In the genomic region with DNA sequence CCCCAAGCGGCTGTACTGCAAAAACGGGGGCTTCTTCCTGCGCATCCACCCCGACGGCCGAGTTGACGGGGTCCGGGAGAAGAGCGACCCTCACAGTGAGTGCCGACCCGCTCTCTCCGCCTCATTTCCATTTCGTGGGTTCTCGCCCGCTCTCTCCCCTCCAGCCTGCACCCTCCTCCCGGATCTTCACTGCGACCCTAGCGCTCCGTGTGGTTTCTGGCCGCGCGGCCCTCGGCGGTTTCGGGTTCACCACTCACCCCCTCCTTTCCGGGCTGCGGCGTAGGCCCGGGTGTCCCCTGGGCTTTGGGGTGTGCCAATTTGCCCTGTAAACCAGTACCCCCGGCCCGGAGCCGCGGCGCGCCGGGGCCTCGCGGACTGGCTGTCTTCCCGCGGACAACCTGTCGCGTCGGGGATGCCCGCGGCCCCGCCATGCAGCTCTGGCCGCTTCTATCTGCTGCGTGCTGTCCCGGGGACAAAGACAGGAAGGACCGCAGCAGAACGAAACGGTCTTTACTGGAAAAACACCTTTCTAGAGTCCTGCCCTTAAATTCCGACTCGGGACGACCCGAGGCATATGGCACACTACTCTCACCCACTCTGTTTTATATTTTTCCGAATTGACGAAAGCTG, we compare ENCODE assay signal across 1 cellular context.
TF ChIP-seq lines count a peak whose summit lies in the region.

No MANE protein-coding gene starts in this region.

TF ChIP-seq in HepG2, 621 proteins besides CTCF, POLR2A, EP300 and RAD21 (continued from another document and continues in another):
- TF ChIP-seq, protein P1, sequence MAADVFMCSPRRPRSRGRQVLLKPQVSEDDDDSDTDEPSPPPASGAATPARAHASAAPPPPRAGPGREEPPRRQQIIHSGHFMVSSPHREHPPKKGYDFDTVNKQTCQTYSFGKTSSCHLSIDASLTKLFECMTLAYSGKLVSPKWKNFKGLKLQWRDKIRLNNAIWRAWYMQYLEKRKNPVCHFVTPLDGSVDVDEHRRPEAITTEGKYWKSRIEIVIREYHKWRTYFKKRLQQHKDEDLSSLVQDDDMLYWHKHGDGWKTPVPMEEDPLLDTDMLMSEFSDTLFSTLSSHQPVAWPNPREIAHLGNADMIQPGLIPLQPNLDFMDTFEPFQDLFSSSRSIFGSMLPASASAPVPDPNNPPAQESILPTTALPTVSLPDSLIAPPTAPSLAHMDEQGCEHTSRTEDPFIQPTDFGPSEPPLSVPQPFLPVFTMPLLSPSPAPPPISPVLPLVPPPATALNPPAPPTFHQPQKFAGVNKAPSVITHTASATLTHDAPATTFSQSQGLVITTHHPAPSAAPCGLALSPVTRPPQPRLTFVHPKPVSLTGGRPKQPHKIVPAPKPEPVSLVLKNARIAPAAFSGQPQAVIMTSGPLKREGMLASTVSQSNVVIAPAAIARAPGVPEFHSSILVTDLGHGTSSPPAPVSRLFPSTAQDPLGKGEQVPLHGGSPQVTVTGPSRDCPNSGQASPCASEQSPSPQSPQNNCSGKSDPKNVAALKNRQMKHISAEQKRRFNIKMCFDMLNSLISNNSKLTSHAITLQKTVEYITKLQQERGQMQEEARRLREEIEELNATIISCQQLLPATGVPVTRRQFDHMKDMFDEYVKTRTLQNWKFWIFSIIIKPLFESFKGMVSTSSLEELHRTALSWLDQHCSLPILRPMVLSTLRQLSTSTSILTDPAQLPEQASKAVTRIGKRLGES (CRISPR knock-in tag; IDR thresholded peaks at IDR 0.05; ENCODE audit: borderline replicate concordance): no peak
- TF ChIP-seq ZNF747 (CRISPR knock-in tag; IDR thresholded peaks at IDR 0.05; ENCODE audit: borderline replicate concordance) (no peak), SMAD3 (CRISPR knock-in tag; IDR thresholded peaks at IDR 0.05) (no peak), LCORL (IDR thresholded peaks at IDR 0.05) (no peak), LCORL (CRISPR knock-in tag; IDR thresholded peaks at IDR 0.05) (0 out of 2 replicates have a peak, but pooled peaks have one; percentile 18), ZNF841 (CRISPR knock-in tag; IDR thresholded peaks at IDR 0.05; ENCODE audit: borderline replicate concordance) (no peak), YEATS2 (CRISPR knock-in tag; IDR thresholded peaks at IDR 0.05; ENCODE audit: borderline replicate concordance) (no peak), ZNF7 (CRISPR knock-in tag; IDR thresholded peaks at IDR 0.05) (no peak), CHCHD3 (CRISPR knock-in tag; IDR thresholded peaks at IDR 0.05) (no peak), ATF7 (IDR thresholded peaks at IDR 0.05) (no peak), ATF7 (CRISPR knock-in tag; IDR thresholded peaks at IDR 0.05) (no peak), SRF (IDR thresholded peaks at IDR 0.05; ENCODE audit: low read depth, low read length) (no peak), ZMAT3 (CRISPR knock-in tag; conservative IDR thresholded peaks at IDR 0.05) (0 out of 2 replicates have a peak, but pooled peaks have one; percentile 15), SRY (CRISPR knock-in tag; IDR thresholded peaks at IDR 0.05) (no peak), SNAI1 (CRISPR knock-in tag; IDR thresholded peaks at IDR 0.05; ENCODE audit: borderline replicate concordance) (no peak), RBAK (CRISPR knock-in tag; IDR thresholded peaks at IDR 0.05) (no peak), ZC3H4 (CRISPR knock-in tag; IDR thresholded peaks at IDR 0.05; ENCODE audit: borderline replicate concordance) (no peak), ZNF3 (CRISPR knock-in tag; IDR thresholded peaks at IDR 0.05) (no peak), ZNF225 (CRISPR knock-in tag; IDR thresholded peaks at IDR 0.05) (0 out of 2 replicates have a peak, but pooled peaks have one; percentile 44), PPARG (CRISPR knock-in tag; conservative IDR thresholded peaks at IDR 0.05) (no peak), ARNT2 (CRISPR knock-in tag; IDR thresholded peaks at IDR 0.05; ENCODE audit: low read depth) (no peak), PHF20 (CRISPR knock-in tag; IDR thresholded peaks at IDR 0.05) (no peak), ZFY (CRISPR knock-in tag; IDR thresholded peaks at IDR 0.05) (0 out of 2 replicates have a peak, but pooled peaks have one; percentile 20), PLRG1 (conservative IDR thresholded peaks at IDR 0.05) (no peak), ZNF496 (CRISPR knock-in tag; IDR thresholded peaks at IDR 0.05; ENCODE audit: insufficient replicate concordance) (no peak), ZNF879 (CRISPR knock-in tag; IDR thresholded peaks at IDR 0.05) (no peak), ETV5 (CRISPR knock-in tag; IDR thresholded peaks at IDR 0.05; ENCODE audit: borderline replicate concordance) (no peak), PCBP2 (optimal IDR thresholded peaks at IDR 0.05; ENCODE audit: low read depth, low read length, poor library complexity, severe bottlenecking) (no peak), NR2F1 (CRISPR knock-in tag; IDR thresholded peaks at IDR 0.05) (no peak), RXRA (CRISPR knock-in tag; IDR thresholded peaks at IDR 0.05) (no peak), HNRNPLL (IDR thresholded peaks at IDR 0.05; ENCODE audit: low read depth, low read length, poor library complexity, severe bottlenecking) (peak; percentile 31), HOXA9 (CRISPR knock-in tag; IDR thresholded peaks at IDR 0.05; ENCODE audit: borderline replicate concordance) (no peak), HNF4G (IDR thresholded peaks at IDR 0.05; ENCODE audit: borderline replicate concordance, low read depth, low read length) (no peak), HNF4G (CRISPR knock-in tag; IDR thresholded peaks at IDR 0.05; ENCODE audit: borderline replicate concordance, low read depth) (no peak), DPF2 (CRISPR knock-in tag; IDR thresholded peaks at IDR 0.05; ENCODE audit: borderline replicate concordance, low read depth) (no peak), MTF2 (CRISPR knock-in tag; IDR thresholded peaks at IDR 0.05; ENCODE audit: borderline replicate concordance) (peak; percentile 23; the same call in 1 of the 2 replicates), ATM (IDR thresholded peaks at IDR 0.05; ENCODE audit: borderline replicate concordance) (no peak), SP4 (CRISPR knock-in tag; IDR thresholded peaks at IDR 0.05) (no peak), RFX5 (IDR thresholded peaks at IDR 0.05; ENCODE audit: low read depth, low read length) (no peak), AGO2 (optimal IDR thresholded peaks at IDR 0.05; ENCODE audit: low read depth, low read length) (no peak), ZNF446 (CRISPR knock-in tag; IDR thresholded peaks at IDR 0.05) (no peak), ZNF256 (CRISPR knock-in tag; conservative IDR thresholded peaks at IDR 0.05) (no peak), KAT2B (IDR thresholded peaks at IDR 0.05; ENCODE audit: borderline replicate concordance, low read depth, low read length) (no peak), ADNP (CRISPR knock-in tag; IDR thresholded peaks at IDR 0.05) (no peak), MEIS2 (CRISPR knock-in tag; IDR thresholded peaks at IDR 0.05) (no peak)
- TF ChIP-seq, protein P2, sequence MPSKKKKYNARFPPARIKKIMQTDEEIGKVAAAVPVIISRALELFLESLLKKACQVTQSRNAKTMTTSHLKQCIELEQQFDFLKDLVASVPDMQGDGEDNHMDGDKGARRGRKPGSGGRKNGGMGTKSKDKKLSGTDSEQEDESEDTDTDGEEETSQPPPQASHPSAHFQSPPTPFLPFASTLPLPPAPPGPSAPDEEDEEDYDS (CRISPR knock-in tag; IDR thresholded peaks at IDR 0.05): no peak
- TF ChIP-seq, protein P3, sequence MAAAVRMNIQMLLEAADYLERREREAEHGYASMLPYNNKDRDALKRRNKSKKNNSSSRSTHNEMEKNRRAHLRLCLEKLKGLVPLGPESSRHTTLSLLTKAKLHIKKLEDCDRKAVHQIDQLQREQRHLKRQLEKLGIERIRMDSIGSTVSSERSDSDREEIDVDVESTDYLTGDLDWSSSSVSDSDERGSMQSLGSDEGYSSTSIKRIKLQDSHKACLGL (CRISPR knock-in tag; IDR thresholded peaks at IDR 0.05): no peak
- TF ChIP-seq, protein P4, sequence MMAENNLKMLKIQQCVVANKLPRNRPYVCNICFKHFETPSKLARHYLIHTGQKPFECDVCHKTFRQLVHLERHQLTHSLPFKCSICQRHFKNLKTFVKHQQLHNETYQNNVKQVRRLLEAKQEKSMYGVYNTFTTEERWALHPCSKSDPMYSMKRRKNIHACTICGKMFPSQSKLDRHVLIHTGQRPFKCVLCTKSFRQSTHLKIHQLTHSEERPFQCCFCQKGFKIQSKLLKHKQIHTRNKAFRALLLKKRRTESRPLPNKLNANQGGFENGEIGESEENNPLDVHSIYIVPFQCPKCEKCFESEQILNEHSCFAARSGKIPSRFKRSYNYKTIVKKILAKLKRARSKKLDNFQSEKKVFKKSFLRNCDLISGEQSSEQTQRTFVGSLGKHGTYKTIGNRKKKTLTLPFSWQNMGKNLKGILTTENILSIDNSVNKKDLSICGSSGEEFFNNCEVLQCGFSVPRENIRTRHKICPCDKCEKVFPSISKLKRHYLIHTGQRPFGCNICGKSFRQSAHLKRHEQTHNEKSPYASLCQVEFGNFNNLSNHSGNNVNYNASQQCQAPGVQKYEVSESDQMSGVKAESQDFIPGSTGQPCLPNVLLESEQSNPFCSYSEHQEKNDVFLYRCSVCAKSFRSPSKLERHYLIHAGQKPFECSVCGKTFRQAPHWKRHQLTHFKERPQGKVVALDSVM (CRISPR knock-in tag; IDR thresholded peaks at IDR 0.05): no peak
- TF ChIP-seq, protein P5, sequence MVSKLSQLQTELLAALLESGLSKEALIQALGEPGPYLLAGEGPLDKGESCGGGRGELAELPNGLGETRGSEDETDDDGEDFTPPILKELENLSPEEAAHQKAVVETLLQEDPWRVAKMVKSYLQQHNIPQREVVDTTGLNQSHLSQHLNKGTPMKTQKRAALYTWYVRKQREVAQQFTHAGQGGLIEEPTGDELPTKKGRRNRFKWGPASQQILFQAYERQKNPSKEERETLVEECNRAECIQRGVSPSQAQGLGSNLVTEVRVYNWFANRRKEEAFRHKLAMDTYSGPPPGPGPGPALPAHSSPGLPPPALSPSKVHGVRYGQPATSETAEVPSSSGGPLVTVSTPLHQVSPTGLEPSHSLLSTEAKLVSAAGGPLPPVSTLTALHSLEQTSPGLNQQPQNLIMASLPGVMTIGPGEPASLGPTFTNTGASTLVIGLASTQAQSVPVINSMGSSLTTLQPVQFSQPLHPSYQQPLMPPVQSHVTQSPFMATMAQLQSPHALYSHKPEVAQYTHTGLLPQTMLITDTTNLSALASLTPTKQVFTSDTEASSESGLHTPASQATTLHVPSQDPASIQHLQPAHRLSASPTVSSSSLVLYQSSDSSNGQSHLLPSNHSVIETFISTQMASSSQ (IDR thresholded peaks at IDR 0.05; ENCODE audit: low read depth): no peak
- TF ChIP-seq, protein P5 (CRISPR knock-in tag; IDR thresholded peaks at IDR 0.05; ENCODE audit: borderline replicate concordance): no peak
- TF ChIP-seq, protein P6, sequence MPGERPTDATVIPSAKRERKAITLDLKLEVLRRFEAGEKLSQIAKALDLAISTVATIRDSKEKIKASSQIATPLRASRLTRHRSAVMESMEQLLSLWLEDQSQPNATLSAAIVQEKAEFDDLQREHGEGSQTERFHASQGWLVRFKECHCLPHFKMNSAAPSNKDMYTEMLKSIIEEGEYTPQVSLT (CRISPR knock-in tag; IDR thresholded peaks at IDR 0.05; ENCODE audit: borderline replicate concordance, low read depth): no peak
- TF ChIP-seq, protein P7, sequence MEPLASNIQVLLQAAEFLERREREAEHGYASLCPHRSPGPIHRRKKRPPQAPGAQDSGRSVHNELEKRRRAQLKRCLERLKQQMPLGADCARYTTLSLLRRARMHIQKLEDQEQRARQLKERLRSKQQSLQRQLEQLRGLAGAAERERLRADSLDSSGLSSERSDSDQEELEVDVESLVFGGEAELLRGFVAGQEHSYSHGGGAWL (CRISPR knock-in tag; IDR thresholded peaks at IDR 0.05): no peak
- TF ChIP-seq, protein P8, sequence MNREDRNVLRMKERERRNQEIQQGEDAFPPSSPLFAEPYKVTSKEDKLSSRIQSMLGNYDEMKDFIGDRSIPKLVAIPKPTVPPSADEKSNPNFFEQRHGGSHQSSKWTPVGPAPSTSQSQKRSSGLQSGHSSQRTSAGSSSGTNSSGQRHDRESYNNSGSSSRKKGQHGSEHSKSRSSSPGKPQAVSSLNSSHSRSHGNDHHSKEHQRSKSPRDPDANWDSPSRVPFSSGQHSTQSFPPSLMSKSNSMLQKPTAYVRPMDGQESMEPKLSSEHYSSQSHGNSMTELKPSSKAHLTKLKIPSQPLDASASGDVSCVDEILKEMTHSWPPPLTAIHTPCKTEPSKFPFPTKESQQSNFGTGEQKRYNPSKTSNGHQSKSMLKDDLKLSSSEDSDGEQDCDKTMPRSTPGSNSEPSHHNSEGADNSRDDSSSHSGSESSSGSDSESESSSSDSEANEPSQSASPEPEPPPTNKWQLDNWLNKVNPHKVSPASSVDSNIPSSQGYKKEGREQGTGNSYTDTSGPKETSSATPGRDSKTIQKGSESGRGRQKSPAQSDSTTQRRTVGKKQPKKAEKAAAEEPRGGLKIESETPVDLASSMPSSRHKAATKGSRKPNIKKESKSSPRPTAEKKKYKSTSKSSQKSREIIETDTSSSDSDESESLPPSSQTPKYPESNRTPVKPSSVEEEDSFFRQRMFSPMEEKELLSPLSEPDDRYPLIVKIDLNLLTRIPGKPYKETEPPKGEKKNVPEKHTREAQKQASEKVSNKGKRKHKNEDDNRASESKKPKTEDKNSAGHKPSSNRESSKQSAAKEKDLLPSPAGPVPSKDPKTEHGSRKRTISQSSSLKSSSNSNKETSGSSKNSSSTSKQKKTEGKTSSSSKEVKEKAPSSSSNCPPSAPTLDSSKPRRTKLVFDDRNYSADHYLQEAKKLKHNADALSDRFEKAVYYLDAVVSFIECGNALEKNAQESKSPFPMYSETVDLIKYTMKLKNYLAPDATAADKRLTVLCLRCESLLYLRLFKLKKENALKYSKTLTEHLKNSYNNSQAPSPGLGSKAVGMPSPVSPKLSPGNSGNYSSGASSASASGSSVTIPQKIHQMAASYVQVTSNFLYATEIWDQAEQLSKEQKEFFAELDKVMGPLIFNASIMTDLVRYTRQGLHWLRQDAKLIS (CRISPR knock-in tag; IDR thresholded peaks at IDR 0.05): no peak
